ENCODE assay signal across 30 cellular contexts in the genomic region with DNA sequence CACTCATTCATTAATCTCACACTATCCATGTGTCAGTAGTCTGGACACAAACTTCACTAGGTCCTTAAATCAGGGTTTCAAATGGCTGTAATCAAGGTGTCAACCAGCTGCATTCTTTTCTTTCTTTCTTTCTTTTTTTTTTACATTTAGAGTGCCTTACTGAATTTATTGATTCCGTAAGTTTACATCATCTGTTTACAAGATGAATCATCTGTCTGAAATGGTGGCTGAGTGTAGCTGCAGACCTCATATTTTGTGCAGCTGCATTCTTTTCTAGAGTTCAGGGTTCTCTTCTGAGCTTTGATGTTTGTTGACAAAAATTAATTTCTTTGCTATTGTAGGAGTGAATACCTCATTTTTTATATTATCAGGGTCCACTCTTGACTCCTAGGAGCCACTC. TPM values are rescaled to one million over a fixed set of nuclear protein-coding genes. Genes with fewer than 3 reads are reported as not detected.
A peak's percentile ranks its signal among the peaks of the same experiment; 100 is the strongest.
DNase-seq lines count a peak whose midpoint lies in the region; ATAC-seq and TF ChIP-seq lines count a peak whose summit lies in the region.
"Had no signal": no experiment of that assay in that cellular context is flagged by ENCODE, and none has a peak within 500 bp of the region (broad histone marks: within the 10 kb centered on the region; RNA-seq: fewer than 3 reads in every experiment).

No MANE protein-coding gene starts in this region.

- TF ChIP-seq CTCF in MCF 10A (IDR thresholded peaks at IDR 0.05; ENCODE audit: unreplicated experiment) (no peak), breast epithelium (IDR thresholded peaks at IDR 0.05) (no peak)

- no peaks in the 10 kb centered on the region for H3K36me3 ChIP-seq in breast epithelium
- no peaks in the 10 kb centered on the region for H3K36me3 ChIP-seq in adipocyte (ENCODE audit: control insufficient read depth, insufficient read depth, low read length, severe bottlenecking)
- H3K36me3 ChIP-seq: spleen, thoracic aorta had no signal

- H3K36me3 Mint-ChIP-seq in MCF 10A (ENCODE audit: insufficient read depth, unreplicated experiment), result no peaks in the 10 kb centered on the region
- H3K36me3 Mint-ChIP-seq in T-helper 2 cell treated with Interferon-gamma antibody and Interleukin-4, amounts not matched to agents 5 μg/mL and 100 μg/mL, for 36 hours (ENCODE audit: low read depth), result no peaks in the 10 kb centered on the region
- H3K36me3 Mint-ChIP-seq: activated naive CD4-positive, alpha-beta T cell treated with anti-CD3 and anti-CD28 coated beads, Interleukin-2, amount 10 ng/mL, durations not matched to agents 7 days and 5 days; CD8-positive, alpha-beta memory T cell; naive thymus-derived CD4-positive, alpha-beta T cell had no signal

- H3K27me3 ChIP-seq in breast epithelium (no peaks in the 10 kb centered on the region), adipocyte (replicated peaks; ENCODE audit: control insufficient read depth, insufficient read depth, low read length) (no peaks in the 10 kb centered on the region)
- H3K27me3 ChIP-seq: SJCRH30, spleen had no signal

- no peak overlapping the region for H3K27ac ChIP-seq in breast epithelium
- H3K27ac ChIP-seq: 22Rv1, SJCRH30, spleen, thoracic aorta had no signal

- no peak overlapping the region for H3K4me3 Mint-ChIP-seq in MCF 10A (ENCODE audit: unreplicated experiment)
- H3K4me3 Mint-ChIP-seq in T-helper 2 cell treated with Interferon-gamma antibody and Interleukin-4, amounts not matched to agents 5 μg/mL and 100 μg/mL, for 36 hours, result no peak overlapping the region
- H3K4me3 Mint-ChIP-seq: activated naive CD4-positive, alpha-beta T cell treated with anti-CD3 and anti-CD28 coated beads, Interleukin-2, amount 10 ng/mL, durations not matched to agents 7 days and 5 days; activated T-cell treated with anti-CD3 and anti-CD28 coated beads, Interleukin-2, amount 50 U/mL, for 72 hours; CD8-positive, alpha-beta memory T cell; naive thymus-derived CD4-positive, alpha-beta T cell had no signal

- H3K4me1 ChIP-seq in breast epithelium (no peaks in the 10 kb centered on the region), adipocyte (ENCODE audit: control insufficient read depth, insufficient read depth, low read length) (no peaks in the 10 kb centered on the region)
- H3K4me1 ChIP-seq: SJCRH30, spleen had no signal

- peaks cover 6% of the 10 kb centered on the region for H3K4me1 Mint-ChIP-seq in MCF 10A (ENCODE audit: insufficient read depth, unreplicated experiment)
- no peaks in the 10 kb centered on the region for H3K4me1 Mint-ChIP-seq in T-helper 2 cell treated with Interferon-gamma antibody and Interleukin-4, amounts not matched to agents 5 μg/mL and 100 μg/mL, for 36 hours (ENCODE audit: low read depth)
- H3K4me1 Mint-ChIP-seq: activated naive CD4-positive, alpha-beta T cell treated with anti-CD3 and anti-CD28 coated beads, Interleukin-2, amount 10 ng/mL, durations not matched to agents 7 days and 5 days; CD8-positive, alpha-beta memory T cell; naive thymus-derived CD4-positive, alpha-beta T cell had no signal

- no peak overlapping the region for H3K9ac ChIP-seq in adipocyte (ENCODE audit: low read length)

- POLR2A ChIA-PET in MCF 10A (lab: Yijun Ruan, JAX), result interaction anchor here (0.6 to 0.7 kb wide), 3 partner anchors 19 to 1425 kb away, joined by 3 read pairs; no protein-coding TSS in a partner anchor

- H3K9me3 Mint-ChIP-seq in MCF 10A (ENCODE audit: unreplicated experiment), result no peaks in the 10 kb centered on the region
- H3K9me3 Mint-ChIP-seq in T-helper 2 cell treated with Interferon-gamma antibody and Interleukin-4, amounts not matched to agents 5 μg/mL and 100 μg/mL, for 36 hours, result no peaks in the 10 kb centered on the region
- H3K9me3 Mint-ChIP-seq: activated naive CD4-positive, alpha-beta T cell treated with anti-CD3 and anti-CD28 coated beads, Interleukin-2, amount 10 ng/mL, durations not matched to agents 7 days and 5 days; activated T-cell treated with anti-CD3 and anti-CD28 coated beads, Interleukin-2, amount 50 U/mL, for 72 hours had no signal

- no peaks in the 10 kb centered on the region for H3K27me3 Mint-ChIP-seq in MCF 10A (ENCODE audit: insufficient read depth, unreplicated experiment)
- H3K27me3 Mint-ChIP-seq in T-helper 2 cell treated with Interferon-gamma antibody and Interleukin-4, amounts not matched to agents 5 μg/mL and 100 μg/mL, for 36 hours (ENCODE audit: low read depth), result no peaks in the 10 kb centered on the region
- H3K27me3 Mint-ChIP-seq: activated naive CD4-positive, alpha-beta T cell treated with anti-CD3 and anti-CD28 coated beads, Interleukin-2, amount 10 ng/mL, durations not matched to agents 7 days and 5 days; CD8-positive, alpha-beta memory T cell; naive thymus-derived CD4-positive, alpha-beta T cell had no signal

- no peak for ATAC-seq in HG02623 (IDR thresholded peaks at IDR 0.05; ENCODE audit: unreplicated experiment)
- ATAC-seq: activated T-cell treated with anti-CD3 and anti-CD28 coated beads, Interleukin-2, amount 50 U/mL, for 72 hours; left colon; naive thymus-derived CD4-positive, alpha-beta T cell had no signal

- H3K9me3 ChIP-seq in breast epithelium (peaks cover 0 to 7% of the 10 kb centered on the region in 2 donors), adipocyte (ENCODE audit: control insufficient read depth, low read length) (peaks cover 6% of the 10 kb centered on the region)
- H3K9me3 ChIP-seq: SJCRH30, thoracic aorta had no signal

- DNase-seq in MCF 10A (ENCODE audit: unreplicated experiment), result peak; percentile 18
- DNase-seq in breast epithelium (ENCODE audit: low spot score in 2 of 2), result no peak
- peak; percentile 29 for DNase-seq in adipocyte (ENCODE audit: low read depth)
- DNase-seq in glomerular visceral epithelial cell (ENCODE audit: extremely low spot score), result peak; percentile 6
- DNase-seq in T-helper 2 cell treated with Interferon-gamma antibody and Interleukin-4, amounts not matched to agents 5 μg/mL and 100 μg/mL, for 36 hours (ENCODE audit: low spot score), result no peak
- no peak for DNase-seq in activated CD8-positive, alpha-beta memory T cell treated with anti-CD3 and anti-CD28 coated beads, Interleukin-2, amount 50 U/mL, for 4 hours
- no peak for DNase-seq in NCI-H526 treated with DMSO at 0.1 percent for 48 hours (lab: John Stamatoyannopoulos, UW)
- DNase-seq: activated CD4-positive, alpha-beta T cell treated with anti-CD3 and anti-CD28 coated beads for 4 hours; activated naive CD4-positive, alpha-beta T cell treated with anti-CD3 and anti-CD28 coated beads, Interleukin-2, amount 10 ng/mL, durations not matched to agents 7 days and 5 days; activated T-cell treated with anti-CD3 and anti-CD28 coated beads, Interleukin-2, amount 50 U/mL, for 72 hours; AML-193; anterior cingulate cortex; CD8-positive, alpha-beta memory T cell; DMS79 treated with DMSO at 0.1 percent for 48 hours; effector CD4-positive, alpha-beta T cell; left colon; MM.1S; naive thymus-derived CD4-positive, alpha-beta T cell; NCI-H1436 treated with DMSO at 0.1 percent for 48 hours; SJCRH30; spleen; stimulated activated CD4-positive, alpha-beta T cell treated with anti-CD3 and anti-CD28 coated beads, Interleukin-4, amount 100 ng/mL, for 24 hours; stimulated activated naive CD4-positive, alpha-beta T cell treated with Interleukin-2 at 50 U/mL for 16 hours; T-helper 1 cell had no signal

- BruUV-seq in MCF 10A (replicated peaks; lab: Mats Ljungman, UMichigan), result no TSS peak

- H3K27ac Mint-ChIP-seq in MCF 10A (ENCODE audit: low read depth, unreplicated experiment), result peak overlapping the region; percentile 6
- H3K27ac Mint-ChIP-seq in T-helper 2 cell treated with Interferon-gamma antibody and Interleukin-4, amounts not matched to agents 5 μg/mL and 100 μg/mL, for 36 hours, result no peak overlapping the region
- H3K27ac Mint-ChIP-seq: activated naive CD4-positive, alpha-beta T cell treated with anti-CD3 and anti-CD28 coated beads, Interleukin-2, amount 10 ng/mL, durations not matched to agents 7 days and 5 days; activated T-cell treated with anti-CD3 and anti-CD28 coated beads, Interleukin-2, amount 50 U/mL, for 72 hours; CD8-positive, alpha-beta memory T cell; naive thymus-derived CD4-positive, alpha-beta T cell had no signal

- TF ChIP-seq POLR2A in breast epithelium (IDR thresholded peaks at IDR 0.05), result no peak

- intact Hi-C loops in MCF 10A (cut with micrococcal nuclease) (no loop called here), breast epithelium (cut with DNase I; ENCODE audit: low total_unique reads) (no loop called here)

- CTCF ChIA-PET in MCF 10A (lab: Yijun Ruan, JAX), result interaction anchor here (1.3 kb wide), 1 partner anchor 174 kb away, joined by 5 read pairs; no protein-coding TSS in a partner anchor

- H3K4me3 ChIP-seq in breast epithelium (no peak overlapping the region), adipocyte (ENCODE audit: low read length) (no peak overlapping the region)
- H3K4me3 ChIP-seq: SJCRH30, spleen, thoracic aorta had no signal

RNA-seq across cellular contexts. Expression of a gene that starts 37.9 kb away (rescaled TPM):
- total RNA-seq in MCF 10A (2022) (not detected in 2 replicates), breast epithelium (1 to 10 TPM in 1 of 3 donors, not detected in 2; 2.8 TPM)
- total RNA-seq: activated T-cell treated with anti-CD3 and anti-CD28 coated beads, Interleukin-2, amount 50 U/mL, for 72 hours; CD8-positive, alpha-beta memory T cell; chondrocyte; mesenteric fat pad; omental fat pad; thoracic aorta had no signal

Comparison
In these comparisons a context has a peak if more than half of its experiments do, and no peak if none do; other contexts are left out.
1. DNase-seq: peak in MCF 10A (single experiment), adipocyte (single experiment) and glomerular visceral epithelial cell (single experiment); none in breast epithelium (0 of 2), T-helper 2 cell treated with Interferon-gamma antibody and Interleukin-4, amounts not matched to agents 5 μg/mL and 100 μg/mL, for 36 hours (single experiment), activated CD8-positive, alpha-beta memory T cell treated with anti-CD3 and anti-CD28 coated beads, Interleukin-2, amount 50 U/mL, for 4 hours (single experiment) and NCI-H526 treated with DMSO at 0.1 percent for 48 hours (single experiment).